16 cellular contexts compared by ENCODE assay signal in genomic region chr7:39085189-39085588, GRCh38.
DNase-seq lines count a peak whose midpoint lies in the region; ATAC-seq and TF ChIP-seq lines count a peak whose summit lies in the region.
"Had no signal": no experiment of that assay in that cellular context is flagged by ENCODE, and none has a peak within 500 bp of the region (broad histone marks: within the 10 kb centered on the region; RNA-seq: fewer than 3 reads in every experiment).

No MANE protein-coding gene starts in this region.

- no peak overlapping the region for H3K27ac ChIP-seq in right cardiac atrium (ENCODE audit: low read length)
- no peak overlapping the region for H3K27ac ChIP-seq in A673 (ENCODE audit: low read depth, low read length, poor library complexity, severe bottlenecking)
- H3K27ac ChIP-seq: HL-60 had no signal

- TF ChIP-seq CTCF in Caco-2 (IDR thresholded peaks at IDR 0.05; ENCODE audit: insufficient read depth in 1 of 2, low read depth in 1 of 2, low read length in 1 of 2, severe bottlenecking in 1 of 2, unreplicated experiment in 1 of 2), result no peak
- no peak for TF ChIP-seq CTCF in WTC11 (IDR thresholded peaks at IDR 0.05)
- TF ChIP-seq CTCF in osteocyte (IDR thresholded peaks at IDR 0.05), result no peak
- TF ChIP-seq CTCF in A673 (conservative IDR thresholded peaks at IDR 0.05; ENCODE audit: low read depth, low read length), result no peak

- no peaks in the 10 kb centered on the region for H3K27me3 ChIP-seq in Caco-2 (replicated peaks; ENCODE audit: control insufficient read depth, insufficient read depth, low read length)
- H3K27me3 ChIP-seq in right cardiac atrium (ENCODE audit: control insufficient read depth, insufficient read depth), result no peaks in the 10 kb centered on the region
- H3K27me3 ChIP-seq in A673 (replicated peaks; ENCODE audit: insufficient read depth, low read depth, low read length, poor library complexity), result peaks cover 63% of the 10 kb centered on the region

- BruUV-seq in Caco-2 (replicated peaks; lab: Mats Ljungman, UMichigan) (no TSS peak), A673 (replicated peaks; lab: Mats Ljungman, UMichigan) (no TSS peak)

- H3K4me1 Mint-ChIP-seq in Caco-2 (ENCODE audit: low read depth, unreplicated experiment) (peaks cover 8% of the 10 kb centered on the region), WTC11 (peaks cover 55% of the 10 kb centered on the region), osteocyte (ENCODE audit: unreplicated experiment) (peaks cover 7% of the 10 kb centered on the region)

- H3K27me3 Mint-ChIP-seq in Caco-2 (ENCODE audit: insufficient read depth, unreplicated experiment) (peaks cover 6% of the 10 kb centered on the region), WTC11 (ENCODE audit: low read depth) (peaks cover 3% of the 10 kb centered on the region), osteocyte (ENCODE audit: unreplicated experiment) (peaks cover 29% of the 10 kb centered on the region)

- ATAC-seq in WTC11 (no peak), right cardiac atrium (no peak), HG02852 (IDR thresholded peaks at IDR 0.05; ENCODE audit: unreplicated experiment) (no peak)

- H3K4me1 ChIP-seq in Caco-2, result no peaks in the 10 kb centered on the region
- peaks cover 1% of the 10 kb centered on the region for H3K4me1 ChIP-seq in right cardiac atrium (ENCODE audit: control insufficient read depth, insufficient read depth, low read length)
- no peaks in the 10 kb centered on the region for H3K4me1 ChIP-seq in A673 (ENCODE audit: insufficient read depth, low read length, poor library complexity, severe bottlenecking)

- no peak for DNase-seq in Caco-2
- DNase-seq in WTC11 (ENCODE audit: low spot score), result no peak
- no peak for DNase-seq in right cardiac atrium
- DNase-seq in osteocyte (ENCODE audit: extremely low spot score, unreplicated experiment), result no peak
- DNase-seq in NCI-H187 (lab: John Stamatoyannopoulos, UW), result no peak
- no peak for DNase-seq in A673 (ENCODE audit: low spot score)
- no peak for DNase-seq in SK-N-DZ (ENCODE audit: low spot score)
- DNase-seq: activated gamma-delta T cell treated with Interleukin-2 at 50 U/mL for 16 hours; KG1; NCI-H1048; NCI-H446; stimulated activated CD4-positive, alpha-beta T cell treated with anti-CD3 and anti-CD28 coated beads, Interleukin-1b, Interleukin-23, amount 100 ng/mL, for 48 hours had no signal

- intact Hi-C loops in Caco-2 (cut with micrococcal nuclease; ENCODE audit: unreplicated experiment) (no loop called here), right cardiac atrium (cut with DNase I) (no loop called here), A673 (cut with micrococcal nuclease; ENCODE audit: unreplicated experiment) (no loop called here)

- peak overlapping the region; percentile 25 for H3K4me3 Mint-ChIP-seq in Caco-2 (ENCODE audit: unreplicated experiment)
- H3K4me3 Mint-ChIP-seq in WTC11, result peak overlapping the region; percentile 58
- H3K4me3 Mint-ChIP-seq in osteocyte (ENCODE audit: unreplicated experiment), result peak overlapping the region; percentile 24
- H3K4me3 Mint-ChIP-seq: dendritic cell treated with granulocyte-macrophage colony-stimulating factor and Interleukin-4, amounts not matched to agents 40 ng/mL and 50 ng/mL, for 4 days; T-helper 1 cell treated with Interleukin-12 subunit alpha and Interleukin-12 subunit beta and Interleukin-4 antibody, amounts not matched to agents 30 μg/mL and 1 μg/mL, for 36 hours had no signal

- 20% methylated on average over 5 of the region's 5 CpGs for WGBS in right cardiac atrium

- H3K9me3 ChIP-seq in Caco-2, result 0 out of 2 replicates have a peak, but pooled peaks cover 4% of the 10 kb centered on the region
- H3K9me3 ChIP-seq in right cardiac atrium (ENCODE audit: control insufficient read depth, low read length), result no peaks in the 10 kb centered on the region
- H3K9me3 ChIP-seq in A673 (ENCODE audit: low read depth, low read length, poor library complexity, severe bottlenecking), result no peaks in the 10 kb centered on the region

- CTCF ChIA-PET in Caco-2 (lab: Charles Lee) (interaction anchor here (0.7 kb wide), 1 partner anchor 273 kb away, joined by 3 read pairs; no protein-coding TSS in a partner anchor), WTC11 (lab: Charles Lee) (interaction anchor here (0.6 to 1.0 kb wide), 3 partner anchors 12 to 421 kb away, joined by 3 to 6 read pairs (median 4); no protein-coding TSS in a partner anchor), A673 (lab: Charles Lee) (no interaction called here)

- H3K36me3 ChIP-seq in Caco-2 (ENCODE audit: control insufficient read depth, insufficient read depth, low read length) (no peaks in the 10 kb centered on the region), A673 (ENCODE audit: insufficient read depth, low read length, poor library complexity, severe bottlenecking) (no peaks in the 10 kb centered on the region)

- H3K4me3 ChIP-seq in Caco-2 (ENCODE audit: low read depth, low read length) (no peak overlapping the region), right cardiac atrium (ENCODE audit: low read length) (peak overlapping the region; percentile 63), A673 (ENCODE audit: low read depth, low read length, poor library complexity, severe bottlenecking) (no peak overlapping the region)

- no peaks in the 10 kb centered on the region for H3K36me3 Mint-ChIP-seq in Caco-2 (ENCODE audit: insufficient read depth, unreplicated experiment)
- H3K36me3 Mint-ChIP-seq in WTC11, result no peaks in the 10 kb centered on the region
- no peaks in the 10 kb centered on the region for H3K36me3 Mint-ChIP-seq in osteocyte (ENCODE audit: unreplicated experiment)

- POLR2A ChIA-PET in Caco-2 (lab: Charles Lee), result no interaction called here
- POLR2A ChIA-PET in WTC11 (lab: Charles Lee), result no interaction called here
- POLR2A ChIA-PET in A673 (lab: Charles Lee; ENCODE audit: low non-redundant PET), result no interaction called here

- H3K27ac Mint-ChIP-seq in Caco-2 (ENCODE audit: unreplicated experiment) (no peak overlapping the region), WTC11 (no peak overlapping the region), osteocyte (ENCODE audit: unreplicated experiment) (no peak overlapping the region)
- H3K27ac Mint-ChIP-seq: dendritic cell treated with granulocyte-macrophage colony-stimulating factor and Interleukin-4, amounts not matched to agents 40 ng/mL and 50 ng/mL, for 4 days; T-helper 1 cell treated with Interleukin-12 subunit alpha and Interleukin-12 subunit beta and Interleukin-4 antibody, amounts not matched to agents 30 μg/mL and 1 μg/mL, for 36 hours had no signal

- H3K9me3 Mint-ChIP-seq in Caco-2 (ENCODE audit: unreplicated experiment) (no peaks in the 10 kb centered on the region), WTC11 (no peaks in the 10 kb centered on the region), osteocyte (ENCODE audit: unreplicated experiment) (no peaks in the 10 kb centered on the region)
- H3K9me3 Mint-ChIP-seq: dendritic cell treated with granulocyte-macrophage colony-stimulating factor and Interleukin-4, amounts not matched to agents 40 ng/mL and 50 ng/mL, for 4 days; T-helper 1 cell treated with Interleukin-12 subunit alpha and Interleukin-12 subunit beta and Interleukin-4 antibody, amounts not matched to agents 30 μg/mL and 1 μg/mL, for 36 hours had no signal

TF ChIP-seq in WTC11, 78 proteins besides CTCF, POLR2A, EP300 and RAD21 (continues in another document):
- TF ChIP-seq ZBTB21 (CRISPR knock-in tag; IDR thresholded peaks at IDR 0.05; ENCODE audit: borderline replicate concordance) (no peak), SMAD4 (CRISPR knock-in tag; IDR thresholded peaks at IDR 0.05) (no peak), ZNF263 (CRISPR knock-in tag; IDR thresholded peaks at IDR 0.05; ENCODE audit: low read depth) (no peak), HMGXB4 (CRISPR knock-in tag; IDR thresholded peaks at IDR 0.05) (no peak), MXD4 (CRISPR knock-in tag; IDR thresholded peaks at IDR 0.05; ENCODE audit: borderline replicate concordance) (no peak), CBFB (CRISPR knock-in tag; IDR thresholded peaks at IDR 0.05; ENCODE audit: low read depth) (no peak), ZNF317 (CRISPR knock-in tag; IDR thresholded peaks at IDR 0.05; ENCODE audit: borderline replicate concordance, low read depth) (no peak), ATF6 (CRISPR knock-in tag; IDR thresholded peaks at IDR 0.05) (no peak), NR3C1 (CRISPR knock-in tag; conservative IDR thresholded peaks at IDR 0.05; ENCODE audit: low read depth) (no peak), IRF2 (CRISPR knock-in tag; IDR thresholded peaks at IDR 0.05; ENCODE audit: borderline replicate concordance, low read depth) (no peak)
